8 cellular contexts compared by ENCODE assay signal in the genomic region with DNA sequence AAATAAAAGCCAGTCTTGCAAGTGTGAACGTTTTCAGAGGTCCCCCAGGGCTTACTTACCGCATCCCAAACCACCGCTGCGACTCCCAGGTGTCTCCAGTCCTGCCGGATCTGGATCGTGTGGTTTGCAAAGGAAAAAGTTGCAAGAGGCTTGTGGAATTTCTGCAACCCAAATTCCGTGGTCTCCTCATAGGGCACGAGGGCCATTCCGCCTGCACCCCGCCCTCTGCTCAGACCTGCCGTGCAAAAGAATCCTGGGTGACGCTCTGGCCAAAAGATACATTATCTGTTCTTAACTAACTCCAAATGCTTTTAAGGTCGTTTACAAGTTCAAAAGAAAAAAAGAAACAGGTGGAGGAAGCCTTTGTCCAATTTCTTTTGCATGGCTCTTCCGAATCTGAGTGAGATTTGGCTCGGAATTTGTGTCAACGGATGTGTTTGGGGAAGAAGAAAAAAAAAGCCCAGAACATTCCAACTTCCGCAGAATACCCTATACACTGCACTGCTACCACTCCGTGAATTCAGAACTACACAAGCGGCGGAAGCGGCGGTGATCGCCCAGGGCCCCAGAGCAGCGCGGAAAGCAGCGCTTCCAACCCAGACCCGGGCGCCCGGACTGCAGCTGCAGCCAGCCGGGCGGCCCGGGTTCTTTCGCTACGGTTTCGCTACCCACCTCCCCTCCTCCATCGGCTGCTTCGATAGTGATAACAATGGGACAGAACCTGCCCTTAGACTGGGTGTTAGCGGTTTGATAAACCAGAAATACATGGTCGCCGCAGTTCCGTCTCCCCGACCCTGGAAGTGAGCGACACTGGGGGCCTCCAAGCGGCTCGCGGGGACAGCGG. TPM values are rescaled to one million over a fixed set of nuclear protein-coding genes. Genes with fewer than 3 reads are reported as not detected.
A peak's percentile ranks its signal among the peaks of the same experiment; 100 is the strongest.
DNase-seq lines count a peak whose midpoint lies in the region; ATAC-seq and TF ChIP-seq lines count a peak whose summit lies in the region.

No MANE protein-coding gene starts in this region.

- H3K9me3 ChIP-seq in DOHH2 (ENCODE audit: control insufficient read depth, insufficient read depth, low read length) (no peaks in the 10 kb centered on the region), HUES6 (ENCODE audit: control insufficient read depth, insufficient read depth, low read depth, low read length) (no peaks in the 10 kb centered on the region), neutrophil (no peaks in the 10 kb centered on the region), testis (no peaks in the 10 kb centered on the region)

- peaks cover 25% of the 10 kb centered on the region for H3F3A ChIP-seq in DOHH2 (ENCODE audit: control insufficient read depth, insufficient read depth)

- H3K9ac ChIP-seq in HUES6 (ENCODE audit: low read length) = peak overlapping the region; percentile 71

- no peak for TF ChIP-seq POLR2A in testis (IDR thresholded peaks at IDR 0.05)

- H3K4me3 ChIP-seq in DOHH2 (ENCODE audit: low read length) = peak overlapping the region; percentile 95
- H3K4me3 ChIP-seq in HUES6 (ENCODE audit: low read depth, low read length) = peak overlapping the region; percentile 72
- peak overlapping the region; percentile 80 to 92 for H3K4me3 ChIP-seq in neutrophil (ENCODE audit: low read depth in 1 of 2, low read length in 1 of 2)
- H3K4me3 ChIP-seq in testis = peak overlapping the region; percentile 83 to 92

- H3K36me3 ChIP-seq in DOHH2 (ENCODE audit: control insufficient read depth, low read length) (peaks cover 49% of the 10 kb centered on the region), HUES6 (ENCODE audit: control insufficient read depth, insufficient read depth, low read length) (peaks cover 42% of the 10 kb centered on the region), neutrophil (no peaks in the 10 kb centered on the region), testis (ENCODE audit: low read depth, missing control alignments) (no peaks in the 10 kb centered on the region)

- H3K27me3 ChIP-seq in DOHH2 (ENCODE audit: control insufficient read depth, low read length) (no peaks in the 10 kb centered on the region), HUES6 (ENCODE audit: control insufficient read depth, insufficient read depth, low read length) (no peaks in the 10 kb centered on the region), neutrophil (peaks cover 11% of the 10 kb centered on the region), testis (no peaks in the 10 kb centered on the region)

- intact Hi-C loops in testis (cut with DNase I; ENCODE audit: low total_unique reads) = loop anchor here (5.0 kb wide), 1 partner anchor 88 kb away; a partner anchor contains a TSS

- 0 to 1% methylated on average over 34 to 47 of the region's 47 CpGs for WGBS in testis, 2 donors

- H3K4me2 ChIP-seq in DOHH2 (ENCODE audit: low read length) = peak overlapping the region; percentile 96

- DNase-seq in SIG-M5 treated with dmso at 0.1 percent for 504 hours (lab: John Stamatoyannopoulos, UW; ENCODE audit: unreplicated experiment) (peak; percentile 82), germinal center (ENCODE audit: low spot score) (peak; percentile 74), testis (peak; percentile 75)
- DNase-seq in activated naive CD4-positive, alpha-beta T cell treated with anti-CD3 and anti-CD28 coated beads, Interleukin-2, amount 50 U/mL, for 16 hours = peak; percentile 63

- H3K9me2 ChIP-seq in DOHH2 (replicated peaks; ENCODE audit: control insufficient read depth, low read length) = no peaks in the 10 kb centered on the region

- peak; percentile 45 for ATAC-seq in GM21515 (IDR thresholded peaks at IDR 0.05; ENCODE audit: unreplicated experiment)

- no peak for TF ChIP-seq CTCF in DOHH2 (IDR thresholded peaks at IDR 0.05; ENCODE audit: low read depth, low read length, poor library complexity, severe bottlenecking)
- no peak for TF ChIP-seq CTCF in neutrophil (IDR thresholded peaks at IDR 0.05)
- TF ChIP-seq CTCF in testis (IDR thresholded peaks at IDR 0.05) = no peak

- no peaks in the 10 kb centered on the region for H4K20me1 ChIP-seq in DOHH2 (ENCODE audit: control insufficient read depth, insufficient read depth, low read depth, low read length)

- peak overlapping the region; percentile 98 for H3K27ac ChIP-seq in DOHH2 (ENCODE audit: low read depth, low read length)
- H3K27ac ChIP-seq in HUES6 (ENCODE audit: low read depth, low read length) = peak overlapping the region; percentile 93
- peak overlapping the region; percentile 95 for H3K27ac ChIP-seq in neutrophil
- H3K27ac ChIP-seq in testis = peak overlapping the region; percentile 87 to 91

- peaks cover 65% of the 10 kb centered on the region for H3K4me1 ChIP-seq in DOHH2 (ENCODE audit: control insufficient read depth, low read length)
- 0 out of 2 replicates have a peak, but pooled peaks cover 7% of the 10 kb centered on the region for H3K4me1 ChIP-seq in HUES6 (ENCODE audit: control insufficient read depth, insufficient read depth, low read length)
- H3K4me1 ChIP-seq in neutrophil (ENCODE audit: control insufficient read depth in 1 of 2, insufficient read depth in 1 of 2, low read depth in 1 of 2, low read length in 1 of 2) = peaks cover 58 to 67% of the 10 kb centered on the region in 2 experiments
- peaks cover 16% of the 10 kb centered on the region for H3K4me1 ChIP-seq in testis

- H3K79me2 ChIP-seq in DOHH2 (ENCODE audit: control insufficient read depth, low read length) = peaks cover 43% of the 10 kb centered on the region

RNA-seq across cellular contexts. Expression of a gene that starts 0.8 kb away (rescaled TPM):
- total RNA-seq in testis = 10 to 100 TPM in 1 of 2 donors, 1 to 10 TPM in 1; 7.8 to 14.9 TPM
- polyA plus RNA-seq in testis (ENCODE audit: insufficient read depth, low read depth, low replicate concordance) = 14.6 TPM

Comparison
In these comparisons a context has a peak if more than half of its experiments do, and no peak if none do; other contexts are left out.
1. Peak in every context shown above with its lines: DNase-seq, ATAC-seq, H3K4me3 ChIP-seq and H3K27ac ChIP-seq.